In genomic region chr13:79522583-79522982, GRCh38 we compare ENCODE assay signal across 8 cellular contexts. TPM values are rescaled to one million over a fixed set of nuclear protein-coding genes. Genes with fewer than 3 reads are reported as not detected.
DNase-seq lines count a peak whose midpoint lies in the region; ATAC-seq, FAIRE-seq and TF ChIP-seq lines count a peak whose summit lies in the region.

No MANE protein-coding gene starts in this region.

- H3K27ac Mint-ChIP-seq in Caco-2 (ENCODE audit: unreplicated experiment) (no peak overlapping the region), osteocyte (ENCODE audit: unreplicated experiment) (no peak overlapping the region)
- H3K27ac Mint-ChIP-seq in activated CD8-positive, alpha-beta T cell treated with anti-CD3 and anti-CD28 coated beads, Interleukin-2, amount 10 ng/mL, durations not matched to agents 7 days and 5 days = peak overlapping the region; percentile 73

- H3K27ac ChIP-seq in kidney (ENCODE audit: low read depth in 2 of 2, low read length in 2 of 2) = no peak overlapping the region
- H3K27ac ChIP-seq in testis = no peak overlapping the region

- no peaks in the 10 kb centered on the region for H3K9me3 Mint-ChIP-seq in Caco-2 (ENCODE audit: unreplicated experiment)
- no peaks in the 10 kb centered on the region for H3K9me3 Mint-ChIP-seq in activated CD8-positive, alpha-beta T cell treated with anti-CD3 and anti-CD28 coated beads, Interleukin-2, amount 10 ng/mL, durations not matched to agents 7 days and 5 days (ENCODE audit: insufficient read depth)
- H3K9me3 Mint-ChIP-seq in osteocyte (ENCODE audit: unreplicated experiment) = no peaks in the 10 kb centered on the region

- CTCF ChIA-PET in Caco-2 (lab: Charles Lee) = no interaction called here
- CTCF ChIA-PET in activated CD8-positive, alpha-beta T cell treated with anti-CD3 and anti-CD28 coated beads, Interleukin-2, amount 10 ng/mL, durations not matched to agents 7 days and 5 days (lab: Charles Lee) = interaction anchor here (0.6 to 2.0 kb wide), 10 partner anchors 9 to 112 kb away, joined by 3 to 8 read pairs (median 4); no protein-coding TSS in a partner anchor

- H3K36me3 Mint-ChIP-seq in Caco-2 (ENCODE audit: insufficient read depth, unreplicated experiment) (peaks cover 11% of the 10 kb centered on the region), osteocyte (ENCODE audit: unreplicated experiment) (peaks cover 8% of the 10 kb centered on the region)
- H3K36me3 Mint-ChIP-seq in activated CD8-positive, alpha-beta T cell treated with anti-CD3 and anti-CD28 coated beads, Interleukin-2, amount 10 ng/mL, durations not matched to agents 7 days and 5 days (ENCODE audit: low read depth) = peaks cover 24% of the 10 kb centered on the region

- TSS peak; percentile 3 for BruUV-seq in Caco-2 (replicated peaks; lab: Mats Ljungman, UMichigan)

- no peak overlapping the region for H3K9ac ChIP-seq in kidney (ENCODE audit: low read length in 2 of 2)

- H3K9me3 ChIP-seq in Caco-2 (no peaks in the 10 kb centered on the region), kidney (ENCODE audit: control insufficient read depth in 1 of 2, low read length in 2 of 2) (no peaks in the 10 kb centered on the region), testis (no peaks in the 10 kb centered on the region)

- H3K4me1 ChIP-seq in Caco-2 = no peaks in the 10 kb centered on the region
- no peaks in the 10 kb centered on the region for H3K4me1 ChIP-seq in kidney (ENCODE audit: control insufficient read depth in 1 of 2, insufficient read depth in 1 of 2, low read depth in 1 of 2, low read length in 2 of 2)
- no peaks in the 10 kb centered on the region for H3K4me1 ChIP-seq in testis

- DNase-seq in Caco-2 = no peak
- DNase-seq in activated CD8-positive, alpha-beta T cell treated with anti-CD3 and anti-CD28 coated beads, Interleukin-2, amount 10 ng/mL, durations not matched to agents 7 days and 5 days = peak; percentile 78
- DNase-seq in kidney = no peak
- no peak for DNase-seq in SHP77 treated with DMSO at 0.1 percent for 48 hours (lab: John Stamatoyannopoulos, UW)
- DNase-seq in testis = no peak
- no peak for DNase-seq in osteocyte (ENCODE audit: extremely low spot score, unreplicated experiment)

- POLR2A ChIA-PET in Caco-2 (lab: Charles Lee) = no interaction called here
- POLR2A ChIA-PET in activated CD8-positive, alpha-beta T cell treated with anti-CD3 and anti-CD28 coated beads, Interleukin-2, amount 10 ng/mL, durations not matched to agents 7 days and 5 days (lab: Charles Lee) = interaction anchor here (0.9 to 1.9 kb wide), 4 partner anchors 12 to 129 kb away, joined by 3 to 9 read pairs (median 4); partner anchors contain the start of gene NDFIP2

- H3K4me3 ChIP-seq in Caco-2 (ENCODE audit: low read depth, low read length) = no peak overlapping the region
- no peak overlapping the region for H3K4me3 ChIP-seq in kidney (ENCODE audit: low read length in 2 of 2)
- H3K4me3 ChIP-seq in testis = no peak overlapping the region

- peak; percentile 97 for ATAC-seq in GM19351 (IDR thresholded peaks at IDR 0.05; ENCODE audit: unreplicated experiment)
- ATAC-seq in HG03159 (IDR thresholded peaks at IDR 0.05; ENCODE audit: unreplicated experiment) = peak; percentile 98
- peak; percentile 93 for ATAC-seq in activated CD8-positive, alpha-beta T cell treated with anti-CD3 and anti-CD28 coated beads, Interleukin-2, amount 10 ng/mL, durations not matched to agents 7 days and 5 days

- H3K27me3 Mint-ChIP-seq in Caco-2 (ENCODE audit: insufficient read depth, unreplicated experiment) (no peaks in the 10 kb centered on the region), osteocyte (ENCODE audit: unreplicated experiment) (no peaks in the 10 kb centered on the region)
- H3K27me3 Mint-ChIP-seq in activated CD8-positive, alpha-beta T cell treated with anti-CD3 and anti-CD28 coated beads, Interleukin-2, amount 10 ng/mL, durations not matched to agents 7 days and 5 days (ENCODE audit: low read depth) = no peaks in the 10 kb centered on the region

- FAIRE-seq in kidney (lab: Jason Lieb, UNC) = no peak

- H3K4me1 Mint-ChIP-seq in Caco-2 (ENCODE audit: low read depth, unreplicated experiment) (no peaks in the 10 kb centered on the region), osteocyte (ENCODE audit: unreplicated experiment) (no peaks in the 10 kb centered on the region)
- H3K4me1 Mint-ChIP-seq in activated CD8-positive, alpha-beta T cell treated with anti-CD3 and anti-CD28 coated beads, Interleukin-2, amount 10 ng/mL, durations not matched to agents 7 days and 5 days (ENCODE audit: low read depth) = peaks cover 39% of the 10 kb centered on the region

- H3K36me3 ChIP-seq in Caco-2 (ENCODE audit: control insufficient read depth, insufficient read depth, low read length) (0 out of 2 replicates have a peak, but pooled peaks cover 2% of the 10 kb centered on the region), kidney (ENCODE audit: control insufficient read depth in 1 of 2, insufficient read depth in 2 of 2, low read length in 2 of 2) (peaks cover 4 to 14% of the 10 kb centered on the region in 2 donors), testis (ENCODE audit: low read depth, missing control alignments) (no peaks in the 10 kb centered on the region)

- H3K4me3 Mint-ChIP-seq in Caco-2 (ENCODE audit: unreplicated experiment) = no peak overlapping the region
- peak overlapping the region; percentile 35 for H3K4me3 Mint-ChIP-seq in activated CD8-positive, alpha-beta T cell treated with anti-CD3 and anti-CD28 coated beads, Interleukin-2, amount 10 ng/mL, durations not matched to agents 7 days and 5 days
- no peak overlapping the region for H3K4me3 Mint-ChIP-seq in osteocyte (ENCODE audit: unreplicated experiment)

- TF ChIP-seq POLR2A in testis (IDR thresholded peaks at IDR 0.05) = no peak

- TF ChIP-seq CTCF in Caco-2 (IDR thresholded peaks at IDR 0.05; ENCODE audit: insufficient read depth in 1 of 2, low read depth in 1 of 2, low read length in 1 of 2, severe bottlenecking in 1 of 2, unreplicated experiment in 1 of 2) = no peak
- TF ChIP-seq CTCF in kidney (IDR thresholded peaks at IDR 0.05; ENCODE audit: borderline replicate concordance, extremely low read depth, insufficient read depth) = no peak
- no peak for TF ChIP-seq CTCF in testis (IDR thresholded peaks at IDR 0.05)
- TF ChIP-seq CTCF in osteocyte (IDR thresholded peaks at IDR 0.05) = no peak

- intact Hi-C loops in Caco-2 (cut with micrococcal nuclease; ENCODE audit: unreplicated experiment) = no loop called here
- intact Hi-C loops in kidney (cut with DNase I) = no loop called here
- intact Hi-C loops in testis (cut with DNase I; ENCODE audit: low total_unique reads) = loop anchor here (10.0 kb wide), 1 partner anchor 88 kb away; no protein-coding TSS in a partner anchor

- no peaks in the 10 kb centered on the region for H3K27me3 ChIP-seq in Caco-2 (replicated peaks; ENCODE audit: control insufficient read depth, insufficient read depth, low read length)
- no peaks in the 10 kb centered on the region for H3K27me3 ChIP-seq in testis

RNA-seq across cellular contexts. Expression of gene NDFIP2, which starts 41.6 kb away (rescaled TPM):
- total RNA-seq in Caco-2 (2022) (53.3 and 61.2 TPM in 2 replicates), kidney (52.2 TPM), testis (10 to 100 TPM; 25.3 to 33.8 TPM), osteocyte (30.0 and 30.6 TPM in 2 replicates)
- total RNA-seq in activated CD8-positive, alpha-beta T cell treated with anti-CD3 and anti-CD28 coated beads, Interleukin-2, amount 10 ng/mL, durations not matched to agents 7 days and 5 days = 10 to 100 TPM; 13.4 to 15.3 TPM
- polyA plus RNA-seq in kidney (ENCODE audit: insufficient read depth, low read depth, low replicate concordance) (28.7 TPM), testis (ENCODE audit: insufficient read depth, low read depth, low replicate concordance) (56.1 TPM)
